28 cellular contexts compared by ENCODE assay signal in the genomic region with DNA sequence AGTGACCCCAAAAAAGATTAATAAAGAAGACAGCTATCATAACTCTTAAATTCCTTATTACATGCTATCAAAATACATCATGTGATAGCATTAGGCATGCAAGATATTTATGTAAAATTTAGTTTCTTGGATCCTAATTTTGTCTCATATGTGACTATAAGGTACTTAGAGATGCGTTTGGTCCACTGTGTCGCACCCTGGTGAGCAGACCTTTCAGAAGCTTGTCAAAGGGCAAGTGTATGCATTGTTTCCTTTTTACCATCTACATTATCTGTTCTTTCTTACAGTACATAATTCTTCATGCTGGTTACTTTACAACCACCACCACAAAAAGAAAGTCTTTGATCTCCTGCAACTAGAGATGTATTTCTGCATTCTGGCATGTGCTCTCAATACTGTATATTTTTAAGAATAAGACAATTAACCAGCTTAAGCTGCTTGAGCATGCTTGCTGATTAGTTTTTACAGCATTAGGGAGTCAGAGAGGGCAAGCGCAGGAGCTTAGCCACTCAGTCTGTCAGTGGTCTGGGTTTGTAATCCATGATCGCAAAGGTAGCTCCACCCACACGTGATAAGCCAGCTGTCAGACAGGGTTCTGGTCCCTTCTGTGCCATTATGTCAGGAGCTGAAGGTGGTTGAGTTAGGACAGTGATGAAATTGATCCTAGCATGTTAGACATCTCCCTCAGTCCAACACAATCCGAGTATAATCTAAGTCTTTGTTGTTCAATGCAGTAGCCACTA.
"Had no signal": no experiment of that assay in that cellular context is flagged by ENCODE, and none has a peak within 500 bp of the region (broad histone marks: within the 10 kb centered on the region; RNA-seq: fewer than 3 reads in every experiment).

No MANE protein-coding gene starts in this region.

- H3K9me3 Mint-ChIP-seq: activated CD4-positive, alpha-beta memory T cell treated with anti-CD3 and anti-CD28 coated beads, Interleukin-2, amount 10 ng/mL, durations not matched to agents 7 days and 5 days; activated naive CD8-positive, alpha-beta T cell treated with anti-CD3 and anti-CD28 coated beads, Interleukin-2, amount 50 U/mL, for 24 hours; activated T-cell treated with anti-CD3 and anti-CD28 coated beads, Interleukin-2, amount 50 U/mL, for 72 hours; natural killer cell had no signal

- H3K4me1 Mint-ChIP-seq: activated naive CD8-positive, alpha-beta T cell treated with anti-CD3 and anti-CD28 coated beads, Interleukin-2, amount 50 U/mL, for 24 hours had no signal

- H3K4me3 Mint-ChIP-seq: activated CD4-positive, alpha-beta memory T cell treated with anti-CD3 and anti-CD28 coated beads, Interleukin-2, amount 10 ng/mL, durations not matched to agents 7 days and 5 days; activated naive CD8-positive, alpha-beta T cell treated with anti-CD3 and anti-CD28 coated beads, Interleukin-2, amount 50 U/mL, for 24 hours; activated T-cell treated with anti-CD3 and anti-CD28 coated beads, Interleukin-2, amount 50 U/mL, for 72 hours; natural killer cell had no signal

- H3K27me3 ChIP-seq: body of pancreas, cardiac muscle cell, gastroesophageal sphincter, sigmoid colon, upper lobe of left lung had no signal

- DNase-seq: activated CD4-positive, alpha-beta memory T cell treated with anti-CD3 and anti-CD28 coated beads, Interleukin-2, amount 10 ng/mL, durations not matched to agents 7 days and 5 days; activated CD4-positive, alpha-beta T cell treated with anti-CD3 and anti-CD28 coated beads for 48 hours; activated effector memory CD4-positive, alpha-beta T cell treated with anti-CD3 and anti-CD28 coated beads, Interleukin-2, amount 50 U/mL, for 16 hours; activated naive CD4-positive, alpha-beta T cell treated with anti-CD3 and anti-CD28 coated beads, Interleukin-2, amount 50 U/mL, for 16 hours; activated naive CD8-positive, alpha-beta T cell treated with anti-CD3 and anti-CD28 coated beads, Interleukin-2, amount 50 U/mL, for 24 hours; activated T-cell treated with anti-CD3 and anti-CD28 coated beads, Interleukin-2, amount 50 U/mL, for 72 hours; anterior cingulate cortex; body of pancreas; cortex of kidney; heart left ventricle; left ventricle myocardium superior; mammary epithelial cell; midbrain; natural killer cell; retina; sigmoid colon; stimulated activated CD4-positive, alpha-beta T cell treated with anti-CD3 and anti-CD28 coated beads, Interleukin-15, amount 100 ng/mL, for 24 hours; stimulated activated CD4-positive, alpha-beta T cell treated with anti-CD3 and anti-CD28 coated beads, Interleukin-2, amount 100 ng/mL, for 48 hours; stimulated activated CD8-positive, alpha-beta memory T cell treated with anti-CD3 and anti-CD28 coated beads, Interleukin-4, amount 100 ng/mL, for 48 hours; stimulated activated naive CD4-positive, alpha-beta T cell; T-helper 9 cell; upper lobe of left lung had no signal

- H3K4me2 ChIP-seq: smooth muscle cell had no signal

- H3K27me3 Mint-ChIP-seq: activated CD4-positive, alpha-beta memory T cell treated with anti-CD3 and anti-CD28 coated beads, Interleukin-2, amount 10 ng/mL, durations not matched to agents 7 days and 5 days; activated naive CD8-positive, alpha-beta T cell treated with anti-CD3 and anti-CD28 coated beads, Interleukin-2, amount 50 U/mL, for 24 hours had no signal

- H3K36me3 ChIP-seq: cardiac muscle cell, gastroesophageal sphincter, heart left ventricle, sigmoid colon, thoracic aorta, upper lobe of left lung had no signal

- H3K4me1 ChIP-seq: body of pancreas had no signal

- H3K9me3 ChIP-seq: body of pancreas, gastroesophageal sphincter, heart left ventricle, sigmoid colon, thoracic aorta, upper lobe of left lung had no signal

- H3K27ac Mint-ChIP-seq: activated CD4-positive, alpha-beta memory T cell treated with anti-CD3 and anti-CD28 coated beads, Interleukin-2, amount 10 ng/mL, durations not matched to agents 7 days and 5 days; activated naive CD8-positive, alpha-beta T cell treated with anti-CD3 and anti-CD28 coated beads, Interleukin-2, amount 50 U/mL, for 24 hours; activated T-cell treated with anti-CD3 and anti-CD28 coated beads, Interleukin-2, amount 50 U/mL, for 72 hours; progenitor cell of endocrine pancreas had no signal

- H3K36me3 Mint-ChIP-seq: natural killer cell had no signal

- H3K27ac ChIP-seq: body of pancreas, cardiac muscle cell, epithelial cell of prostate, heart left ventricle, thoracic aorta, upper lobe of left lung had no signal

- H3K4me3 ChIP-seq: body of pancreas, cardiac muscle cell, gastroesophageal sphincter, heart left ventricle, sigmoid colon, smooth muscle cell, thoracic aorta, upper lobe of left lung had no signal
